Comparison of ENCODE assay signal across 25 cellular contexts in genomic region chr3:131338948-131339640, GRCh38. TPM values are rescaled to one million over a fixed set of nuclear protein-coding genes. Genes with fewer than 3 reads are reported as not detected.
A peak's percentile ranks its signal among the peaks of the same experiment; 100 is the strongest.
DNase-seq lines count a peak whose midpoint lies in the region; ATAC-seq, FAIRE-seq and TF ChIP-seq lines count a peak whose summit lies in the region.
"Had no signal": no experiment of that assay in that cellular context is flagged by ENCODE, and none has a peak within 500 bp of the region (broad histone marks: within the 10 kb centered on the region; RNA-seq: fewer than 3 reads in every experiment).

No MANE protein-coding gene starts in this region.

- H3K36me3 Mint-ChIP-seq in astrocyte (ENCODE audit: low read depth, unreplicated experiment), result peaks cover 2% of the 10 kb centered on the region

- no peak overlapping the region for H3K9ac ChIP-seq in IMR-90 (ENCODE audit: low read depth, low read length)
- peak overlapping the region; percentile 19 for H3K9ac ChIP-seq in astrocyte (ENCODE audit: low read length)

- H3K4me2 ChIP-seq in IMR-90 (ENCODE audit: low read depth, low read length) (no peak overlapping the region), astrocyte (ENCODE audit: low read length) (peak overlapping the region; percentile 67)
- H3K4me2 ChIP-seq: smooth muscle cell had no signal

- no TSS peak for BruUV-seq in IMR-90 (replicated peaks; lab: Mats Ljungman, UMichigan)

- no peak overlapping the region for H3K18ac ChIP-seq in IMR-90 (ENCODE audit: low read depth, low read length)

- no CpG with 5 or more reads among the region's 3 CpGs for WGBS in IMR-90 (ENCODE audit: extremely low coverage in 2 of 2, insufficient read length in 1 of 2), 2 experiments

- no peaks in the 10 kb centered on the region for H3K9me1 ChIP-seq in IMR-90 (ENCODE audit: insufficient read depth, low read length)

- H3K79me1 ChIP-seq in IMR-90 (ENCODE audit: low read depth in 1 of 2, low read length in 2 of 2), result no peaks in the 10 kb centered on the region

- peak overlapping the region; percentile 28 for H3K27ac Mint-ChIP-seq in astrocyte (ENCODE audit: unreplicated experiment)
- H3K27ac Mint-ChIP-seq: activated CD4-positive, alpha-beta T cell treated with anti-CD3 and anti-CD28 coated beads, Interleukin-2, amount 10 ng/mL, durations not matched to agents 7 days and 5 days; activated naive CD4-positive, alpha-beta T cell treated with anti-CD3 and anti-CD28 coated beads for 36 hours; dendritic cell treated with granulocyte-macrophage colony-stimulating factor and Interleukin-4, amounts not matched to agents 40 ng/mL and 50 ng/mL, for 4 days; endodermal cell; naive thymus-derived CD8-positive, alpha-beta T cell had no signal

- no peaks in the 10 kb centered on the region for H4K20me1 ChIP-seq in IMR-90 (ENCODE audit: insufficient read depth, low read length)
- no peaks in the 10 kb centered on the region for H4K20me1 ChIP-seq in astrocyte (ENCODE audit: insufficient read depth, low read length)

- TF ChIP-seq RAD21 in IMR-90 (IDR thresholded peaks at IDR 0.05; ENCODE audit: low read length), result no peak

- H3K56ac ChIP-seq in IMR-90 (ENCODE audit: extremely low read depth, insufficient read depth, low read length), result no peak overlapping the region

- H4K91ac ChIP-seq in IMR-90 (ENCODE audit: insufficient read depth, low read depth, low read length), result no peak overlapping the region

- H3K14ac ChIP-seq in IMR-90 (replicated peaks; ENCODE audit: low read depth, low read length), result no peak overlapping the region

- FAIRE-seq in astrocyte (lab: Jason Lieb, UNC) (no peak), frontal cortex (lab: Jason Lieb, UNC) (peak; percentile 10)
- FAIRE-seq: GM18507 had no signal

- H3K4ac ChIP-seq in IMR-90 (ENCODE audit: low read depth, low read length), result no peak overlapping the region

- peaks cover 8% of the 10 kb centered on the region for H3K4me1 Mint-ChIP-seq in astrocyte (ENCODE audit: low read depth, unreplicated experiment)
- H3K4me1 Mint-ChIP-seq: activated CD4-positive, alpha-beta T cell treated with anti-CD3 and anti-CD28 coated beads, Interleukin-2, amount 10 ng/mL, durations not matched to agents 7 days and 5 days; endodermal cell; naive thymus-derived CD8-positive, alpha-beta T cell had no signal

- H3K27ac ChIP-seq in IMR-90 (ENCODE audit: insufficient read depth, low read length) (no peak overlapping the region), astrocyte (ENCODE audit: low read depth, low read length) (peak overlapping the region; percentile 14), thoracic aorta (peak overlapping the region in 1 of 2 donors; percentile 30)
- H3K27ac ChIP-seq: C4-2B, cardiac muscle cell, lower lobe of right lung had no signal

- H3K4me3 ChIP-seq in IMR-90 (ENCODE audit: insufficient read depth, low read depth, low read length), result no peak overlapping the region
- no peak overlapping the region for H3K4me3 ChIP-seq in astrocyte (ENCODE audit: insufficient read depth, low read depth, low read length)
- peak overlapping the region; percentile 48 for H3K4me3 ChIP-seq in thoracic aorta
- H3K4me3 ChIP-seq: cardiac muscle cell, lower lobe of right lung, smooth muscle cell had no signal

- no peak for DNase-seq in IMR-90
- DNase-seq in astrocyte (ENCODE audit: low read depth), result peak; percentile 8
- DNase-seq in frontal cortex (ENCODE audit: low spot score in 2 of 2), result no peak
- DNase-seq in thoracic aorta (ENCODE audit: low spot score), result no peak
- no peak for DNase-seq in activated T-cell treated with anti-CD3 and anti-CD28 coated beads, Interleukin-2, amount 50 U/mL, for 48 hours
- DNase-seq in dedifferentiated amniotic fluid mesenchymal stem cell (ENCODE audit: extremely low spot score), result no peak
- DNase-seq in NCI-H82 (lab: John Stamatoyannopoulos, UW), result no peak
- DNase-seq: activated CD4-positive, alpha-beta T cell treated with anti-CD3 and anti-CD28 coated beads, Interleukin-2, amount 10 ng/mL, durations not matched to agents 7 days and 5 days; activated naive CD4-positive, alpha-beta T cell treated with anti-CD3 and anti-CD28 coated beads for 36 hours; activated T-cell treated with anti-CD3 and anti-CD28 coated beads, Interleukin-2, amount 50 U/mL, for 4 hours; amniotic stem cell; DMS79; endodermal cell; lower lobe of right lung; naive thymus-derived CD8-positive, alpha-beta T cell; NCI-H187; NCI-H510A treated with DMSO at 0.1 percent for 48 hours; PC-3; Right ventricle myocardium superior; stimulated activated CD4-positive, alpha-beta T cell treated with anti-CD3 and anti-CD28 coated beads, Interleukin-4, amount 100 ng/mL, for 1 hour had no signal

- dilution Hi-C loops in IMR-90 (cut with HindIII; ENCODE audit: low sequenced_read_pairs, unreplicated experiment), result no loop called here

- no peak overlapping the region for H2BK15ac ChIP-seq in IMR-90 (ENCODE audit: low read depth, low read length)

- no peak overlapping the region for H4K5ac ChIP-seq in IMR-90 (ENCODE audit: low read depth, low read length)

- H3K4me1 ChIP-seq in IMR-90 (ENCODE audit: control insufficient read depth, insufficient read depth, low read length) (no peaks in the 10 kb centered on the region), astrocyte (ENCODE audit: insufficient read depth, low read length) (peaks cover 5% of the 10 kb centered on the region), thoracic aorta (ENCODE audit: control insufficient read depth in 1 of 2, low read depth in 2 of 2) (peaks cover 5 to 9% of the 10 kb centered on the region in 2 donors)
- H3K4me1 ChIP-seq: lower lobe of right lung had no signal

- intact Hi-C loops in IMR-90 (cut with micrococcal nuclease), result no loop called here

- H3K9me3 ChIP-seq in IMR-90 (ENCODE audit: control insufficient read depth, insufficient read depth, low read length) (no peaks in the 10 kb centered on the region), astrocyte (ENCODE audit: insufficient read depth, low read depth, low read length) (no peaks in the 10 kb centered on the region), thoracic aorta (no peaks in the 10 kb centered on the region)
- H3K9me3 ChIP-seq: lower lobe of right lung had no signal

- H2AK5ac ChIP-seq in IMR-90 (ENCODE audit: low read depth, low read length), result no peak overlapping the region

- no peaks in the 10 kb centered on the region for H3K36me3 ChIP-seq in IMR-90 (ENCODE audit: control insufficient read depth, insufficient read depth, low read length)
- H3K36me3 ChIP-seq in astrocyte (ENCODE audit: insufficient read depth, low read length), result no peaks in the 10 kb centered on the region
- no peaks in the 10 kb centered on the region for H3K36me3 ChIP-seq in thoracic aorta
- H3K36me3 ChIP-seq: cardiac muscle cell, lower lobe of right lung had no signal

- H2BK20ac ChIP-seq in IMR-90 (ENCODE audit: low read depth, low read length), result no peak overlapping the region

- no peaks in the 10 kb centered on the region for H3K27me3 ChIP-seq in IMR-90 (ENCODE audit: control insufficient read depth, insufficient read depth, low read length)
- no peaks in the 10 kb centered on the region for H3K27me3 ChIP-seq in astrocyte (ENCODE audit: insufficient read depth, low read length)
- no peaks in the 10 kb centered on the region for H3K27me3 ChIP-seq in thoracic aorta (replicated peaks; ENCODE audit: insufficient read depth)
- H3K27me3 ChIP-seq: cardiac muscle cell had no signal

- in situ Hi-C loops in IMR-90 (cut with MboI; ENCODE audit: low sequenced_read_pairs), result no loop called here

- POLR2A ChIA-PET in IMR-90 (lab: Charles Lee; ENCODE audit: unreplicated experiment), result no interaction called here

- H3K23ac ChIP-seq in IMR-90 (ENCODE audit: low read depth, low read length), result no peak overlapping the region

- no peak overlapping the region for H4K8ac ChIP-seq in IMR-90 (ENCODE audit: low read depth in 2 of 2, low read length in 2 of 2)

- no peak for ATAC-seq in IMR-90 (ENCODE audit: low read depth)
- ATAC-seq in thoracic aorta (ENCODE audit: insufficient number of reproducible peaks, low FRiP score, low read depth), result no peak
- ATAC-seq: activated T-cell treated with anti-CD3 and anti-CD28 coated beads, Interleukin-2, amount 50 U/mL, for 4 hours; lower lobe of right lung; naive thymus-derived CD8-positive, alpha-beta T cell; PC-3 had no signal

- no peak overlapping the region for H2BK5ac ChIP-seq in IMR-90 (ENCODE audit: low read depth, low read length, poor library complexity, severe bottlenecking)

- H2BK120ac ChIP-seq in IMR-90 (ENCODE audit: low read depth, low read length), result no peak overlapping the region

- H3K79me2 ChIP-seq in astrocyte (ENCODE audit: insufficient read depth, low read length), result no peaks in the 10 kb centered on the region

- CTCF ChIA-PET in IMR-90 (lab: Yijun Ruan, JAX), result no interaction called here

- no peak for TF ChIP-seq POLR2A in IMR-90 (IDR thresholded peaks at IDR 0.05; ENCODE audit: low read depth, low read length)

- no peak overlapping the region for H2AK9ac ChIP-seq in IMR-90 (replicated peaks; ENCODE audit: low read depth, low read length, poor library complexity)

- TF ChIP-seq CTCF in IMR-90 (conservative IDR thresholded peaks at IDR 0.05; ENCODE audit: low read depth, low read length) (no peak), astrocyte (IDR thresholded peaks at IDR 0.05; ENCODE audit: insufficient read depth, low read depth, low read length) (no peak), thoracic aorta (IDR thresholded peaks at IDR 0.05) (no peak)

- no peak overlapping the region for H2AFZ ChIP-seq in IMR-90 (replicated peaks; ENCODE audit: low read length, poor library complexity)
- peak overlapping the region; percentile 53 for H2AFZ ChIP-seq in astrocyte (ENCODE audit: low read depth, low read length)

- H3K27me3 Mint-ChIP-seq in astrocyte (ENCODE audit: low read depth, unreplicated experiment), result no peaks in the 10 kb centered on the region
- H3K27me3 Mint-ChIP-seq: dendritic cell treated with granulocyte-macrophage colony-stimulating factor and Interleukin-4, amounts not matched to agents 40 ng/mL and 50 ng/mL, for 4 days had no signal

- H3K4me3 Mint-ChIP-seq in astrocyte (ENCODE audit: unreplicated experiment), result no peak overlapping the region
- H3K4me3 Mint-ChIP-seq: activated CD4-positive, alpha-beta T cell treated with anti-CD3 and anti-CD28 coated beads, Interleukin-2, amount 10 ng/mL, durations not matched to agents 7 days and 5 days; activated naive CD4-positive, alpha-beta T cell treated with anti-CD3 and anti-CD28 coated beads for 36 hours; activated T-cell treated with anti-CD3 and anti-CD28 coated beads, Interleukin-2, amount 50 U/mL, for 4 hours; dendritic cell treated with granulocyte-macrophage colony-stimulating factor and Interleukin-4, amounts not matched to agents 40 ng/mL and 50 ng/mL, for 4 days; endodermal cell; naive thymus-derived CD8-positive, alpha-beta T cell had no signal

- H3K9me3 Mint-ChIP-seq in astrocyte (ENCODE audit: unreplicated experiment), result no peaks in the 10 kb centered on the region
- H3K9me3 Mint-ChIP-seq: activated CD4-positive, alpha-beta T cell treated with anti-CD3 and anti-CD28 coated beads, Interleukin-2, amount 10 ng/mL, durations not matched to agents 7 days and 5 days had no signal

TF ChIP-seq in IMR-90, 13 proteins besides CTCF, POLR2A, EP300 and RAD21 (continues in another document):
- no peak for TF ChIP-seq NFE2L2 (IDR thresholded peaks at IDR 0.05; ENCODE audit: low read depth, low read length)

RNA-seq across cellular contexts. Expression of gene NUDT16, which starts 42.5 kb away (rescaled TPM):
- total RNA-seq in IMR-90 (2012; rRNA removed), result 7.8 and 10.4 TPM in 2 replicates
- 7.6 and 8.9 TPM in 2 replicates for polyA plus RNA-seq in IMR-90 (2012; rRNA removed)
- polyA plus RNA-seq in IMR-90 (2012; cell fraction: cytosol; rRNA removed), result 7.4 and 9.0 TPM in 2 replicates
- polyA plus RNA-seq in IMR-90 (2012; cell fraction: nucleus; rRNA removed; ENCODE audit: low replicate concordance), result 8.2 and 10.5 TPM in 2 replicates
- total RNA-seq in astrocyte, result 15.4 and 16.4 TPM in 2 replicates
- 11.8 TPM for total RNA-seq in frontal cortex
- 10 to 100 TPM; 21.7 to 41.2 TPM for total RNA-seq in thoracic aorta
